In the genomic region with DNA sequence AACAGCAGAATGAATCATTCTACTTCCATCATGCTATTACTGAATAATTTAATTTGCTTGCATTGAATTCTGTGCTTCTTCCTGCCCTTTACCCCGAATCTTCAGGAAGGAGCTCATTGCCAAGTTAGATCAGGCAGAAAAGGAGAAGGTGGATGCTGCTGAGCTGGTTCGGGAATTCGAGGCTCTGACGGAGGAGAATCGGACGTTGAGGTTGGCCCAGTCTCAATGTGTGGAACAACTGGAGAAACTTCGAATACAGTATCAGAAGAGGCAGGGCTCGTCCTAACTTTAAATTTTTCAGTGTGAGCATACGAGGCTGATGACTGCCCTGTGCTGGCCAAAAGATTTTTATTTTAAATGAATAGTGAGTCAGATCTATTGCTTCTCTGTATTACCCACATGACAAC, we compare ENCODE assay signal across 15 cellular contexts. TPM values are rescaled to one million over a fixed set of nuclear protein-coding genes. Genes with fewer than 3 reads are reported as not detected.
A peak's percentile ranks its signal among the peaks of the same experiment; 100 is the strongest.
DNase-seq lines count a peak whose midpoint lies in the region; ATAC-seq and TF ChIP-seq lines count a peak whose summit lies in the region.
"Had no signal": no experiment of that assay in that cellular context is flagged by ENCODE, and none has a peak within 500 bp of the region (broad histone marks: within the 10 kb centered on the region; RNA-seq: fewer than 3 reads in every experiment).

No MANE protein-coding gene starts in this region.

- peaks cover 4% of the 10 kb centered on the region for H3K36me3 Mint-ChIP-seq in chondrocyte (ENCODE audit: low read depth)
- H3K36me3 Mint-ChIP-seq in activated naive CD4-positive, alpha-beta T cell treated with anti-CD3 and anti-CD28 coated beads, Interleukin-2, amount 10 ng/mL, durations not matched to agents 7 days and 5 days = peaks cover 3% of the 10 kb centered on the region

- no peak for TF ChIP-seq POLR2A in gastrocnemius medialis (IDR thresholded peaks at IDR 0.05)

- H3K9me3 ChIP-seq in gastrocnemius medialis = no peaks in the 10 kb centered on the region
- H3K9me3 ChIP-seq: sigmoid colon had no signal

- in situ Hi-C loops in gastrocnemius medialis (cut with MboI; ENCODE audit: low sequenced_read_pairs in 4 of 4) = loop anchor here in 2 of 4 donors (10.0 to 25.0 kb wide), 2 partner anchors 113 to 120 kb away; partner anchors contain the start of gene BACH1 (in 2 of the 2)

- no peaks in the 10 kb centered on the region for H3K27me3 Mint-ChIP-seq in chondrocyte (ENCODE audit: low read depth)
- peaks cover 4% of the 10 kb centered on the region for H3K27me3 Mint-ChIP-seq in activated naive CD4-positive, alpha-beta T cell treated with anti-CD3 and anti-CD28 coated beads, Interleukin-2, amount 10 ng/mL, durations not matched to agents 7 days and 5 days
- H3K27me3 Mint-ChIP-seq: activated naive CD8-positive, alpha-beta T cell had no signal

- TF ChIP-seq CTCF in chondrocyte (IDR thresholded peaks at IDR 0.05) = no peak
- TF ChIP-seq CTCF in gastrocnemius medialis (IDR thresholded peaks at IDR 0.05 in 4 of 5, conservative IDR thresholded peaks at IDR 0.05 in 1 of 5) = no peak

- peaks cover 3% of the 10 kb centered on the region for H3K4me1 ChIP-seq in urinary bladder (ENCODE audit: insufficient read depth)
- peaks cover 5 to 11% of the 10 kb centered on the region in 2 donors for H3K4me1 ChIP-seq in gastrocnemius medialis
- H3K4me1 ChIP-seq: sigmoid colon had no signal

- peaks cover 44% of the 10 kb centered on the region for H3K4me1 Mint-ChIP-seq in chondrocyte (ENCODE audit: low read depth)
- peaks cover 13% of the 10 kb centered on the region for H3K4me1 Mint-ChIP-seq in activated naive CD4-positive, alpha-beta T cell treated with anti-CD3 and anti-CD28 coated beads, Interleukin-2, amount 10 ng/mL, durations not matched to agents 7 days and 5 days

- CTCF ChIA-PET in activated naive CD4-positive, alpha-beta T cell treated with anti-CD3 and anti-CD28 coated beads, Interleukin-2, amount 10 ng/mL, durations not matched to agents 7 days and 5 days (lab: Charles Lee) = interaction anchor here (2.0 kb wide), 1 partner anchor 21 kb away, joined by 6 read pairs; no protein-coding TSS in a partner anchor

- 43% methylated on average over 9 of the region's 9 CpGs for WGBS in urinary bladder

- H3K27ac Mint-ChIP-seq in chondrocyte (ENCODE audit: unreplicated experiment) = peak overlapping the region; percentile 49
- H3K27ac Mint-ChIP-seq in activated naive CD4-positive, alpha-beta T cell treated with anti-CD3 and anti-CD28 coated beads, Interleukin-2, amount 10 ng/mL, durations not matched to agents 7 days and 5 days = no peak overlapping the region
- H3K27ac Mint-ChIP-seq: activated naive CD8-positive, alpha-beta T cell; T-helper 2 cell treated with Interferon-gamma antibody and Interleukin-4, amounts not matched to agents 5 μg/mL and 100 μg/mL, for 36 hours had no signal

- peak overlapping the region; percentile 71 for H3K27ac ChIP-seq in urinary bladder (ENCODE audit: low read depth)
- peak overlapping the region in 2 of 4 donors; percentile 32 to 35 for H3K27ac ChIP-seq in gastrocnemius medialis

- H3K9me3 Mint-ChIP-seq in chondrocyte (ENCODE audit: low read depth) = no peaks in the 10 kb centered on the region
- no peaks in the 10 kb centered on the region for H3K9me3 Mint-ChIP-seq in activated naive CD4-positive, alpha-beta T cell treated with anti-CD3 and anti-CD28 coated beads, Interleukin-2, amount 10 ng/mL, durations not matched to agents 7 days and 5 days

- DNase-seq in M059J (ENCODE audit: low read depth) (peak; percentile 44), chondrocyte (ENCODE audit: low spot score) (no peak), lung microvascular endothelial cell (ENCODE audit: low read depth in 2 of 2) (peak; percentile 35 to 45), gastrocnemius medialis (no peak)
- DNase-seq in activated naive CD4-positive, alpha-beta T cell treated with anti-CD3 and anti-CD28 coated beads, Interleukin-2, amount 10 ng/mL, durations not matched to agents 7 days and 5 days = no peak
- DNase-seq: activated CD4-positive, alpha-beta T cell treated with anti-CD3 and anti-CD28 coated beads for 4 hours; activated T-cell treated with anti-CD3 and anti-CD28 coated beads for 4 hours; DMS79; mesendoderm; sigmoid colon had no signal

- intact Hi-C loops in gastrocnemius medialis (cut with DNase I; ENCODE audit: low total_unique reads) = no loop called here

- ATAC-seq in gastrocnemius medialis = no peak
- no peak for ATAC-seq in HG02970 (IDR thresholded peaks at IDR 0.05; ENCODE audit: low FRiP score, unreplicated experiment)

- no peak overlapping the region for H3K4me3 Mint-ChIP-seq in chondrocyte (ENCODE audit: unreplicated experiment)
- H3K4me3 Mint-ChIP-seq in activated naive CD4-positive, alpha-beta T cell treated with anti-CD3 and anti-CD28 coated beads, Interleukin-2, amount 10 ng/mL, durations not matched to agents 7 days and 5 days = no peak overlapping the region
- H3K4me3 Mint-ChIP-seq: activated naive CD8-positive, alpha-beta T cell; T-helper 2 cell treated with Interferon-gamma antibody and Interleukin-4, amounts not matched to agents 5 μg/mL and 100 μg/mL, for 36 hours had no signal

- H3K36me3 ChIP-seq in urinary bladder (ENCODE audit: insufficient read depth) (no peaks in the 10 kb centered on the region), gastrocnemius medialis (no peaks in the 10 kb centered on the region)
- H3K36me3 ChIP-seq: sigmoid colon had no signal

- no peaks in the 10 kb centered on the region for H3K27me3 ChIP-seq in gastrocnemius medialis
- H3K27me3 ChIP-seq: sigmoid colon had no signal

- no peak overlapping the region for H3K4me3 ChIP-seq in urinary bladder (ENCODE audit: low read depth, low read length)
- no peak overlapping the region for H3K4me3 ChIP-seq in gastrocnemius medialis
- H3K4me3 ChIP-seq: sigmoid colon had no signal

RNA-seq across cellular contexts. Expression of gene MAP3K7CL, which starts 44.2 kb away (rescaled TPM):
- 10.7 and 14.0 TPM in 2 replicates for total RNA-seq in M059J (2014; rRNA removed; shearing (Covaris generic))
- 12.8 to 99.2 TPM (median 93.1 TPM) in 3 replicates for total RNA-seq in chondrocyte
- total RNA-seq in lung microvascular endothelial cell = 2.2 and 3.0 TPM in 2 replicates
- total RNA-seq in urinary bladder = 13.5 TPM
- 4.4 TPM for polyA plus RNA-seq in urinary bladder
- total RNA-seq in gastrocnemius medialis = 10 to 100 TPM in 2 of 4 donors, 1 to 10 TPM in 1, not detected in 1; 4.3 to 17.4 (median 15.5) TPM
- total RNA-seq: H1 had no signal
- polyA plus RNA-seq: H1 had no signal

Comparison
In these comparisons a context has a peak if more than half of its experiments do, and no peak if none do; other contexts are left out.
1. DNase-seq: peak in M059J (single experiment) and lung microvascular endothelial cell (2 of 2); none in chondrocyte (single experiment), gastrocnemius medialis (0 of 2) and activated naive CD4-positive, alpha-beta T cell treated with anti-CD3 and anti-CD28 coated beads, Interleukin-2, amount 10 ng/mL, durations not matched to agents 7 days and 5 days (single experiment).